1 cellular context compared by ENCODE assay signal in the genomic region with DNA sequence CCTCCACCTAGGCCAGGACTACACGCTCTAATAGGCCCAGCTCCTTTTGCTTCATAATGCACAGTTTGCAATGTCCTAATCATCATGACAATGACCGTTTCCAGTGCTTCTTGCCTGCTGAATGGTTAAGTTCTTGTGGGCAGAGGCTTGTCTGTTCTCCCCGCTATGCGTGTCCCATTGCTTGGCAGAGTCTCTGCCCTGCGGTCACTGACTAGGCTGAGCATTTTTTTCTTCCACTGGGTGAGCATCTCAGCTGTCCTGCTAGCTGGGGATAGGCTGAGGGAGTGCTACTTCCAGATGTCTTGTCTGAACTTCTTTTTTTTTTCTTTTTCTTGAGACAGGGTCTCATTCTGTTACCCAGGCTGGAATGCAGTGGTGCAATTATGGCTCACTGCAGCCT.
TF ChIP-seq lines count a peak whose summit lies in the region.

No MANE protein-coding gene starts in this region.

TF ChIP-seq in GM23338, 12 proteins besides CTCF, POLR2A, EP300 and RAD21 (continued from another document):
- TF ChIP-seq, protein P1, sequence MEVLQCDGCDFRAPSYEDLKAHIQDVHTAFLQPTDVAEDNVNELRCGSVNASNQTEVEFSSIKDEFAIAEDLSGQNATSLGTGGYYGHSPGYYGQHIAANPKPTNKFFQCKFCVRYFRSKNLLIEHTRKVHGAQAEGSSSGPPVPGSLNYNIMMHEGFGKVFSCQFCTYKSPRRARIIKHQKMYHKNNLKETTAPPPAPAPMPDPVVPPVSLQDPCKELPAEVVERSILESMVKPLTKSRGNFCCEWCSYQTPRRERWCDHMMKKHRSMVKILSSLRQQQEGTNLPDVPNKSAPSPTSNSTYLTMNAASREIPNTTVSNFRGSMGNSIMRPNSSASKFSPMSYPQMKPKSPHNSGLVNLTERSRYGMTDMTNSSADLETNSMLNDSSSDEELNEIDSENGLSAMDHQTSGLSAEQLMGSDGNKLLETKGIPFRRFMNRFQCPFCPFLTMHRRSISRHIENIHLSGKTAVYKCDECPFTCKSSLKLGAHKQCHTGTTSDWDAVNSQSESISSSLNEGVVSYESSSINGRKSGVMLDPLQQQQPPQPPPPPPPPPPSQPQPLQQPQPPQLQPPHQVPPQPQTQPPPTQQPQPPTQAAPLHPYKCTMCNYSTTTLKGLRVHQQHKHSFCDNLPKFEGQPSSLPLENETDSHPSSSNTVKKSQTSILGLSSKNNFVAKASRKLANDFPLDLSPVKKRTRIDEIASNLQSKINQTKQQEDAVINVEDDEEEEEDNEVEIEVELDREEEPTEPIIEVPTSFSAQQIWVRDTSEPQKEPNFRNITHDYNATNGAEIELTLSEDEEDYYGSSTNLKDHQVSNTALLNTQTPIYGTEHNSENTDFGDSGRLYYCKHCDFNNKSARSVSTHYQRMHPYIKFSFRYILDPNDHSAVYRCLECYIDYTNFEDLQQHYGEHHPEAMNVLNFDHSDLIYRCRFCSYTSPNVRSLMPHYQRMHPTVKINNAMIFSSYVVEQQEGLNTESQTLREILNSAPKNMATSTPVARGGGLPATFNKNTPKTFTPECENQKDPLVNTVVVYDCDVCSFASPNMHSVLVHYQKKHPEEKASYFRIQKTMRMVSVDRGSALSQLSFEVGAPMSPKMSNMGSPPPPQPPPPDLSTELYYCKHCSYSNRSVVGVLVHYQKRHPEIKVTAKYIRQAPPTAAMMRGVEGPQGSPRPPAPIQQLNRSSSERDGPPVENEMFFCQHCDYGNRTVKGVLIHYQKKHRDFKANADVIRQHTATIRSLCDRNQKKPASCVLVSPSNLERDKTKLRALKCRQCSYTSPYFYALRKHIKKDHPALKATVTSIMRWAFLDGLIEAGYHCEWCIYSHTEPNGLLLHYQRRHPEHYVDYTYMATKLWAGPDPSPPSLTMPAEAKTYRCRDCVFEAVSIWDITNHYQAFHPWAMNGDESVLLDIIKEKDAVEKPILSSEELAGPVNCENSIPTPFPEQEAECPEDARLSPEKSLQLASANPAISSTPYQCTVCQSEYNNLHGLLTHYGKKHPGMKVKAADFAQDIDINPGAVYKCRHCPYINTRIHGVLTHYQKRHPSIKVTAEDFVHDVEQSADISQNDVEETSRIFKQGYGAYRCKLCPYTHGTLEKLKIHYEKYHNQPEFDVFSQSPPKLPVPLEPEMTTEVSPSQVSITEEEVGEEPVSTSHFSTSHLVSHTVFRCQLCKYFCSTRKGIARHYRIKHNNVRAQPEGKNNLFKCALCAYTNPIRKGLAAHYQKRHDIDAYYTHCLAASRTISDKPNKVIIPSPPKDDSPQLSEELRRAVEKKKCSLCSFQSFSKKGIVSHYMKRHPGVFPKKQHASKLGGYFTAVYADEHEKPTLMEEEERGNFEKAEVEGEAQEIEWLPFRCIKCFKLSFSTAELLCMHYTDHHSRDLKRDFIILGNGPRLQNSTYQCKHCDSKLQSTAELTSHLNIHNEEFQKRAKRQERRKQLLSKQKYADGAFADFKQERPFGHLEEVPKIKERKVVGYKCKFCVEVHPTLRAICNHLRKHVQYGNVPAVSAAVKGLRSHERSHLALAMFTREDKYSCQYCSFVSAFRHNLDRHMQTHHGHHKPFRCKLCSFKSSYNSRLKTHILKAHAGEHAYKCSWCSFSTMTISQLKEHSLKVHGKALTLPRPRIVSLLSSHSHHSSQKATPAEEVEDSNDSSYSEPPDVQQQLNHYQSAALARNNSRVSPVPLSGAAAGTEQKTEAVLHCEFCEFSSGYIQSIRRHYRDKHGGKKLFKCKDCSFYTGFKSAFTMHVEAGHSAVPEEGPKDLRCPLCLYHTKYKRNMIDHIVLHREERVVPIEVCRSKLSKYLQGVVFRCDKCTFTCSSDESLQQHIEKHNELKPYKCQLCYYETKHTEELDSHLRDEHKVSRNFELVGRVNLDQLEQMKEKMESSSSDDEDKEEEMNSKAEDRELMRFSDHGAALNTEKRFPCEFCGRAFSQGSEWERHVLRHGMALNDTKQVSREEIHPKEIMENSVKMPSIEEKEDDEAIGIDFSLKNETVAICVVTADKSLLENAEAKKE (CRISPR knock-in tag; IDR thresholded peaks at IDR 0.05) = no peak
- TF ChIP-seq NANOG (IDR thresholded peaks at IDR 0.05; ENCODE audit: borderline replicate concordance) (no peak), STAT1 (IDR thresholded peaks at IDR 0.05; ENCODE audit: unreplicated experiment) (no peak), CREB1 (CRISPR knock-in tag; IDR thresholded peaks at IDR 0.05; ENCODE audit: low read depth) (no peak), ZNF331 (CRISPR knock-in tag; IDR thresholded peaks at IDR 0.05; ENCODE audit: low read depth) (no peak)
- TF ChIP-seq, protein P2, sequence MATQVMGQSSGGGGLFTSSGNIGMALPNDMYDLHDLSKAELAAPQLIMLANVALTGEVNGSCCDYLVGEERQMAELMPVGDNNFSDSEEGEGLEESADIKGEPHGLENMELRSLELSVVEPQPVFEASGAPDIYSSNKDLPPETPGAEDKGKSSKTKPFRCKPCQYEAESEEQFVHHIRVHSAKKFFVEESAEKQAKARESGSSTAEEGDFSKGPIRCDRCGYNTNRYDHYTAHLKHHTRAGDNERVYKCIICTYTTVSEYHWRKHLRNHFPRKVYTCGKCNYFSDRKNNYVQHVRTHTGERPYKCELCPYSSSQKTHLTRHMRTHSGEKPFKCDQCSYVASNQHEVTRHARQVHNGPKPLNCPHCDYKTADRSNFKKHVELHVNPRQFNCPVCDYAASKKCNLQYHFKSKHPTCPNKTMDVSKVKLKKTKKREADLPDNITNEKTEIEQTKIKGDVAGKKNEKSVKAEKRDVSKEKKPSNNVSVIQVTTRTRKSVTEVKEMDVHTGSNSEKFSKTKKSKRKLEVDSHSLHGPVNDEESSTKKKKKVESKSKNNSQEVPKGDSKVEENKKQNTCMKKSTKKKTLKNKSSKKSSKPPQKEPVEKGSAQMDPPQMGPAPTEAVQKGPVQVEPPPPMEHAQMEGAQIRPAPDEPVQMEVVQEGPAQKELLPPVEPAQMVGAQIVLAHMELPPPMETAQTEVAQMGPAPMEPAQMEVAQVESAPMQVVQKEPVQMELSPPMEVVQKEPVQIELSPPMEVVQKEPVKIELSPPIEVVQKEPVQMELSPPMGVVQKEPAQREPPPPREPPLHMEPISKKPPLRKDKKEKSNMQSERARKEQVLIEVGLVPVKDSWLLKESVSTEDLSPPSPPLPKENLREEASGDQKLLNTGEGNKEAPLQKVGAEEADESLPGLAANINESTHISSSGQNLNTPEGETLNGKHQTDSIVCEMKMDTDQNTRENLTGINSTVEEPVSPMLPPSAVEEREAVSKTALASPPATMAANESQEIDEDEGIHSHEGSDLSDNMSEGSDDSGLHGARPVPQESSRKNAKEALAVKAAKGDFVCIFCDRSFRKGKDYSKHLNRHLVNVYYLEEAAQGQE (IDR thresholded peaks at IDR 0.05; ENCODE audit: unreplicated experiment) = no peak
TF ChIP-seq in GM23338: peak in this region for 0.
